In the genomic region with DNA sequence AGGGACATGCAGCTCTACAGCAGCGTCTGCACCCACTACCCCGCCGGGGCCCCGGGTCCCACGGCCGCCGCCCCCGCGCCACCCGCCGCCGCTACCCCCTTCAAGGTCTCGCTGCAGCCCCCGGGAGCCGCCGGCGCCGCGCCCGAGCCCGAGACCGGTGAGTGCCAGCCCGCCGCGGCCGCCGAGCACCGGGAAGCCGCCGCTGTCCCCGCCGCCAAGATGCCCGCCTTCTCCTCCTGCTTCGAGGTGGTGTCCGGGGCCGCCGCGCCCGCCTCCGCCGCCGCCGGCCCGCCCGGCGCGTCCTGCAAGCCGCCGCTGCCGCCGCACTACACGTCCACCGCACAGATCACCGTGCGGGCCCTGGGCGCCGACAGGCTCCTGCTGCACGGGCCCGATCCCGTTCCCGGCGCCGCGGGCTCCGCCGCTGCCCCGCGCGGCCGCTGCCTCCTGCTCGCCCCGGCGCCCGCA, we compare ENCODE assay signal across 8 cellular contexts. TPM values are rescaled to one million over a fixed set of nuclear protein-coding genes. Genes with fewer than 3 reads are reported as not detected.
DNase-seq lines count a peak whose midpoint lies in the region; ATAC-seq and TF ChIP-seq lines count a peak whose summit lies in the region.

No MANE protein-coding gene starts in this region.

- TF ChIP-seq CTCF in activated B cell treated with CpG ODN at 0.5 μM for 24 hours (IDR thresholded peaks at IDR 0.05): no peak
- TF ChIP-seq CTCF in fibroblast of villous mesenchyme (IDR thresholded peaks at IDR 0.05; ENCODE audit: insufficient read depth, low read depth, low read length): no peak

- POLR2A ChIA-PET in activated B cell treated with CpG ODN at 0.5 μM for 24 hours (lab: Charles Lee): interaction anchor here (1.1 to 7.4 kb wide), 7 partner anchors 11 to 1913 kb away, joined by 3 to 137 read pairs (median 4); partner anchors contain the start of gene DNAJC1

- H3K27me3 Mint-ChIP-seq in activated B cell treated with CpG ODN at 0.5 μM for 24 hours: no peaks in the 10 kb centered on the region

- peaks cover 25% of the 10 kb centered on the region for H3K36me3 Mint-ChIP-seq in activated B cell treated with CpG ODN at 0.5 μM for 24 hours (ENCODE audit: low read depth)

- peak; percentile 11 for DNase-seq in stimulated activated CD8-positive, alpha-beta memory T cell treated with anti-CD3 and anti-CD28 coated beads, Interleukin-12 subunit alpha, Interleukin-12 subunit beta, amount 100 ng/mL, for 4 hours (ENCODE audit: low read depth)
- no peak for DNase-seq in stimulated activated CD8-positive, alpha-beta memory T cell treated with anti-CD3 and anti-CD28 coated beads, Interleukin-4, amount 100 ng/mL, for 48 hours
- DNase-seq in activated B cell treated with CpG ODN at 0.5 μM for 24 hours: no peak
- DNase-seq in fibroblast of villous mesenchyme (ENCODE audit: low read depth): no peak
- DNase-seq in skeletal muscle cell (ENCODE audit: low read depth): no peak
- DNase-seq in COR-L47 (lab: John Stamatoyannopoulos, UW): no peak

- peak overlapping the region; percentile 82 for H3K4me3 ChIP-seq in fibroblast of villous mesenchyme (ENCODE audit: low read depth, low read length)
- peak overlapping the region; percentile 67 for H3K4me3 ChIP-seq in skeletal muscle cell (ENCODE audit: low read depth, low read length)

- CTCF ChIA-PET in activated B cell treated with CpG ODN at 0.5 μM for 24 hours (lab: Charles Lee): interaction anchor here (1.3 kb wide), 1 partner anchor 8 kb away, joined by 3 read pairs; no protein-coding TSS in a partner anchor

- peak; percentile 8 for ATAC-seq in HG03039 (IDR thresholded peaks at IDR 0.05; ENCODE audit: unreplicated experiment)
- no peak for ATAC-seq in activated B cell treated with CpG ODN at 0.5 μM for 24 hours (ENCODE audit: low read depth)
- no peak for ATAC-seq in esophagus mucosa

- no peak overlapping the region for H3K27ac Mint-ChIP-seq in activated B cell treated with CpG ODN at 0.5 μM for 24 hours

- peaks cover 49% of the 10 kb centered on the region for H3K4me1 Mint-ChIP-seq in activated B cell treated with CpG ODN at 0.5 μM for 24 hours

- H3K9me3 Mint-ChIP-seq in activated B cell treated with CpG ODN at 0.5 μM for 24 hours: no peaks in the 10 kb centered on the region

- intact Hi-C loops in activated B cell treated with CpG ODN at 0.5 μM for 24 hours (cut with micrococcal nuclease): loop anchor here (2.0 to 10.0 kb wide), 7 partner anchors 27 to 1905 kb away; partner anchors contain the start of genes ARHGAP21, DNAJC1, ENKUR and MLLT10

- peak overlapping the region; percentile 59 for H3K4me3 Mint-ChIP-seq in activated B cell treated with CpG ODN at 0.5 μM for 24 hours

RNA-seq across cellular contexts. Expression of gene OTUD1, which starts 0.6 kb away (rescaled TPM):
- total RNA-seq in activated B cell treated with CpG ODN at 0.5 μM for 24 hours (18.7 and 21.0 TPM in 2 replicates), fibroblast of villous mesenchyme (5.2 and 6.0 TPM in 2 replicates), esophagus mucosa (4.6 TPM)
